Comparison of ENCODE assay signal across 1 cellular context in genomic region chr6:84411060-84411629, GRCh38.
TF ChIP-seq lines count a peak whose summit lies in the region.

No MANE protein-coding gene starts in this region.

TF ChIP-seq in H1, 55 proteins besides CTCF, POLR2A, EP300 and RAD21 (continued from another document):
- TF ChIP-seq CHD7 (IDR thresholded peaks at IDR 0.05; ENCODE audit: insufficient replicate concordance, low read length) (no peak), KDM1A (IDR thresholded peaks at IDR 0.05; ENCODE audit: borderline replicate concordance, low read length) (no peak), ZNF274 (IDR thresholded peaks at IDR 0.05; ENCODE audit: borderline replicate concordance, extremely low read depth, low read length) (no peak), EZH2 (IDR thresholded peaks at IDR 0.05; ENCODE audit: low read depth, low read length, severe bottlenecking) (no peak)
TF ChIP-seq in H1: peak in this region for 1.
